Comparison of ENCODE assay signal across 1 cellular context in genomic region chr5:180516440-180516839, GRCh38.
TF ChIP-seq lines count a peak whose summit lies in the region.

No MANE protein-coding gene starts in this region.

TF ChIP-seq in K562, 482 proteins besides CTCF, POLR2A, EP300 and RAD21 (continued from another document):
- no peak for TF ChIP-seq SFPQ (IDR thresholded peaks at IDR 0.05; ENCODE audit: low read depth, low read length)
- TF ChIP-seq PRDM10 (IDR thresholded peaks at IDR 0.05; ENCODE audit: partially characterized antibody) = no peak
- TF ChIP-seq FOSL1 (tag; conservative IDR thresholded peaks at IDR 0.05) = no peak
- no peak for TF ChIP-seq TFE3 (CRISPR knock-in tag; IDR thresholded peaks at IDR 0.05)
- no peak for TF ChIP-seq ZNF165 (CRISPR knock-in tag; IDR thresholded peaks at IDR 0.05; ENCODE audit: borderline replicate concordance)
- no peak for TF ChIP-seq ERF (CRISPR knock-in tag; IDR thresholded peaks at IDR 0.05)
- no peak for TF ChIP-seq KDM5B (IDR thresholded peaks at IDR 0.05; ENCODE audit: insufficient replicate concordance, low read depth, low read length)
- TF ChIP-seq HINFP (tag; conservative IDR thresholded peaks at IDR 0.05; ENCODE audit: low read depth) = no peak
- no peak for TF ChIP-seq KAT7 (CRISPR knock-in tag; IDR thresholded peaks at IDR 0.05; ENCODE audit: borderline replicate concordance)
- no peak for TF ChIP-seq CHCHD3 (CRISPR knock-in tag; IDR thresholded peaks at IDR 0.05)
- no peak for TF ChIP-seq ZNF395 (CRISPR knock-in tag; IDR thresholded peaks at IDR 0.05)
- TF ChIP-seq PYGO2 (tag; IDR thresholded peaks at IDR 0.05) = no peak
- TF ChIP-seq ZNF79 (CRISPR knock-in tag; IDR thresholded peaks at IDR 0.05; ENCODE audit: low read depth) = no peak
- no peak for TF ChIP-seq SMARCC2 (IDR thresholded peaks at IDR 0.05; ENCODE audit: low read depth)
